In genomic region chr1:4528590-4528989, GRCh38 we compare ENCODE assay signal across 17 cellular contexts.
"Had no signal": no experiment of that assay in that cellular context is flagged by ENCODE, and none has a peak within 500 bp of the region (broad histone marks: within the 10 kb centered on the region; RNA-seq: fewer than 3 reads in every experiment).

No MANE protein-coding gene starts in this region.

- H3K36me3 Mint-ChIP-seq: immature natural killer cell; naive thymus-derived CD4-positive, alpha-beta T cell had no signal

- H3K9me3 ChIP-seq: esophagus muscularis mucosa, gastroesophageal sphincter, heart left ventricle, left lung, lower lobe of right lung had no signal

- H3K4me3 ChIP-seq: esophagus muscularis mucosa, gastroesophageal sphincter, heart left ventricle, hepatocyte, left lung, lower lobe of right lung had no signal

- H3K36me3 ChIP-seq: esophagus muscularis mucosa, gastroesophageal sphincter, heart left ventricle, left lung, lower lobe of right lung had no signal

- H3K79me2 ChIP-seq: hepatocyte had no signal

- H3K9me3 Mint-ChIP-seq: dendritic cell treated with granulocyte-macrophage colony-stimulating factor and Interleukin-4, amounts not matched to agents 40 ng/mL and 50 ng/mL, for 4 days; immature natural killer cell had no signal

- ATAC-seq: foreskin keratinocyte; gastroesophageal sphincter; left cardiac atrium; left lung; left ventricle myocardium superior; lower lobe of right lung; naive thymus-derived CD4-positive, alpha-beta T cell had no signal

- H3K27me3 ChIP-seq: foreskin keratinocyte had no signal

- H3K27me3 Mint-ChIP-seq: dendritic cell treated with granulocyte-macrophage colony-stimulating factor and Interleukin-4, amounts not matched to agents 40 ng/mL and 50 ng/mL, for 4 days had no signal

- H3K4me1 Mint-ChIP-seq: immature natural killer cell; naive thymus-derived CD4-positive, alpha-beta T cell had no signal

- H3K27ac Mint-ChIP-seq: dendritic cell treated with granulocyte-macrophage colony-stimulating factor and Interleukin-4, amounts not matched to agents 40 ng/mL and 50 ng/mL, for 4 days; immature natural killer cell; naive thymus-derived CD4-positive, alpha-beta T cell had no signal

- DNase-seq: cortex of kidney; effector CD4-positive, alpha-beta T cell; effector memory CD4-positive, alpha-beta T cell; foreskin keratinocyte; heart left ventricle; immature natural killer cell; left cardiac atrium; left lung; left ventricle myocardium superior; lower lobe of right lung; mesenchymal stem cell; midbrain; naive thymus-derived CD4-positive, alpha-beta T cell had no signal

- H3K27ac ChIP-seq: esophagus muscularis mucosa, foreskin keratinocyte, gastroesophageal sphincter, heart left ventricle, hepatocyte, left lung, lower lobe of right lung had no signal

- H2AFZ ChIP-seq: hepatocyte had no signal

- H3K4me1 ChIP-seq: foreskin keratinocyte, gastroesophageal sphincter, left lung, lower lobe of right lung had no signal

- H3K4me3 Mint-ChIP-seq: dendritic cell treated with granulocyte-macrophage colony-stimulating factor and Interleukin-4, amounts not matched to agents 40 ng/mL and 50 ng/mL, for 4 days; immature natural killer cell; naive thymus-derived CD4-positive, alpha-beta T cell had no signal
